ENCODE assay signal across 8 cellular contexts in genomic region chr2:96816127-96816835, GRCh38.
DNase-seq lines count a peak whose midpoint lies in the region; ATAC-seq and TF ChIP-seq lines count a peak whose summit lies in the region.

Gene CNNM3 (plus strand): TSS chr2:96816268. CDS start chr2:96816278, 10 bp downstream.

- DNase-seq in NCI-H524 treated with DMSO at 0.1 percent for 48 hours (lab: John Stamatoyannopoulos, UW), result peak; percentile 44
- peak; percentile 95 for DNase-seq in activated CD4-positive, alpha-beta T cell treated with anti-CD3 and anti-CD28 coated beads for 4 hours
- DNase-seq in left kidney (ENCODE audit: low read depth, low spot score), result peak; percentile 98
- peak; percentile 94 for DNase-seq in stimulated activated CD4-positive, alpha-beta T cell treated with anti-CD3 and anti-CD28 coated beads, Interleukin-1b, Interleukin-23, amount 100 ng/mL, for 48 hours

- peak within 1 kb of the TSS; percentile 90 for H3K27ac ChIP-seq in C4-2B
- H3K27ac ChIP-seq in cingulate gyrus (ENCODE audit: low read depth, low read length), result peak within 1 kb of the TSS; percentile 88

- peak; percentile 63 for TF ChIP-seq CTCF in C4-2B (conservative IDR thresholded peaks at IDR 0.05)

- ATAC-seq in GM19328 (IDR thresholded peaks at IDR 0.05; ENCODE audit: unreplicated experiment) (peak; percentile 89), HG03469 (IDR thresholded peaks at IDR 0.05; ENCODE audit: unreplicated experiment) (peak; percentile 44)

Comparison
In these comparisons a context has a peak if more than half of its experiments do, and no peak if none do; other contexts are left out.
1. Peak in every context shown above with its lines: DNase-seq, ATAC-seq and H3K27ac ChIP-seq.
2. DNase-seq: peak in every context shown above with its lines; median percentile 98 in left kidney; 95 in activated CD4-positive, alpha-beta T cell treated with anti-CD3 and anti-CD28 coated beads for 4 hours; 94 in stimulated activated CD4-positive, alpha-beta T cell treated with anti-CD3 and anti-CD28 coated beads, Interleukin-1b, Interleukin-23, amount 100 ng/mL, for 48 hours; 44 in NCI-H524 treated with DMSO at 0.1 percent for 48 hours.